5 cellular contexts compared by ENCODE assay signal in the genomic region with DNA sequence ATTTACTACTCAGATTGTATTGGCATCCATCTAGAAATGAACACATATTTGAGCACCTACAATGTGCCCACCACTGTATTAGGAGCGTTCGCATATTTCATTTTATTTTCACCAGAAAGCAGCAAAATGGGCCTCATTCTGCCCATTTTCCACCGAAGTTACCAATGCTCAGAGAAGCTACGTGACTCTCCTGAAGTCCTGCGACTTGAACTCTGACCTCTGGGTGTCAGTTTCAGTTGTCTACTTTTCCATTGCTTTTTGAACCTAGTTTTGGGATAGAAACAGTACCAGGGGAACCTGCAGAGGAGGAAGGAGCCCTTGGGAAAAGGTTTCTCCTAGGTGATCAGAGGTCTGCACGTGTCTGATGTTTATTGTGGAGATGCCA.
"Had no signal": no experiment of that assay in that cellular context is flagged by ENCODE, and none has a peak within 500 bp of the region (broad histone marks: within the 10 kb centered on the region; RNA-seq: fewer than 3 reads in every experiment).

No MANE protein-coding gene starts in this region.

- H3K27ac Mint-ChIP-seq: HFFc6, IgD-negative memory B cell had no signal

- H3K4me1 ChIP-seq: HAP-1 had no signal

- H3K27ac ChIP-seq: GM23248 had no signal

- H2AFZ ChIP-seq: GM23248 had no signal

- H3K4me3 Mint-ChIP-seq: HFFc6 had no signal

- H3K4me1 Mint-ChIP-seq: IgD-negative memory B cell had no signal

- H3K9ac ChIP-seq: GM23248 had no signal

- H3K36me3 Mint-ChIP-seq: IgD-negative memory B cell had no signal

- H3K36me3 ChIP-seq: HAP-1 had no signal

- H3K9me3 ChIP-seq: HAP-1 had no signal

- H3K4me3 ChIP-seq: GM23248, HAP-1 had no signal

- DNase-seq: GM23248, GOT3, HFFc6 had no signal
